ENCODE assay signal across 8 cellular contexts in the genomic region with DNA sequence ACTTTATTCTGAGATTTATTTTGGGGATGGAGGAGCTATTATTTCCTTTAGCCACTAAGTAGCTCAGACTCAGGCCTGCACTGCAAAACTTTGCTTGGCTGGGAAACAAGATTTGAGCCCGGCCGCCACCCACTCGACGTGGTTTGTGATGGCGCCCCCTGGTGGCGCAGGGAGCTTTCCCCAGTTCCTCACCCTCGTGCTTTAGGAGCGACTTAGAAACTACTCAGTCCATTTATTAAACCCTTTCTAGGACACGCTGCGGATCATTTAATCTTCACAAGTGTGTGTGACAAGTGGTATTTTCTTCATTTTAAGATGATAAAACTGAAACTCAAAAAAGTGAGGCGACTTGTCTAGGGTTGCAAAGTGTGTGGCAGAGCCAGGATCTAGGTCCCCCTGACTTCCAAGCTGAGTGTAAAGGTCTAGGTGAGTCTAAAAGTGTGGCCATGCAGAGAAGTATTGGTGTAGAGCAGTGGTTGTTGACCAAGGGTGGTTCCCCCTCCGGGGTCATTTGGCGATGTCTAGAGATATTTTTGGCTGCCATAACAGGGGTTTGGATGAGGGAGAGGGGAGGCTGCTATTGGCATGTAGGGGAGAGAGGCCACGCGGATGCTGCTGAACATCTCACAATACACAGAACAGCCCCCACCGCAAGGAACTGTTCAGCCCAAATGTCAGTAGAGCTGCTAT. TPM values are rescaled to one million over a fixed set of nuclear protein-coding genes. Genes with fewer than 3 reads are reported as not detected.
DNase-seq lines count a peak whose midpoint lies in the region; FAIRE-seq and TF ChIP-seq lines count a peak whose summit lies in the region.

No MANE protein-coding gene starts in this region.

- FAIRE-seq in frontal cortex (lab: Jason Lieb, UNC), result no peak

- peak; percentile 80 for DNase-seq in GM12865 (ENCODE audit: low read depth)
- peak; percentile 42 for DNase-seq in NCI-H2227 treated with DMSO at 0.1 percent for 48 hours (lab: John Stamatoyannopoulos, UW)
- peak; percentile 82 for DNase-seq in activated CD4-positive, alpha-beta T cell treated with anti-CD3 and anti-CD28 coated beads, Interleukin-2, amount 50 U/mL, for 1 hour
- DNase-seq in dermis microvascular lymphatic vessel endothelial cell (ENCODE audit: low read depth in 2 of 2), result peak; percentile 32 to 67
- peak; percentile 72 to 80 for DNase-seq in lung microvascular endothelial cell (ENCODE audit: low read depth in 2 of 2)
- peak; percentile 65 to 66 for DNase-seq in stimulated activated CD8-positive, alpha-beta memory T cell treated with anti-CD3 and anti-CD28 coated beads, Interleukin-15, amount 100 ng/mL, for 48 hours (ENCODE audit: low read depth in 2 of 2)
- no peak for DNase-seq in frontal cortex (ENCODE audit: low spot score in 2 of 2)

- no peak overlapping the region for H3K4me3 ChIP-seq in GM12865 (ENCODE audit: low read depth, low read length)

- no peak overlapping the region for H3K27ac ChIP-seq in 22Rv1

- TF ChIP-seq CTCF in 22Rv1 (IDR thresholded peaks at IDR 0.05) (peak; percentile 97), GM12865 (IDR thresholded peaks at IDR 0.05; ENCODE audit: insufficient read depth, low read depth, low read length, missing control alignments) (peak; percentile 95)

RNA-seq across cellular contexts. Expression of a gene that starts 2.2 kb away (rescaled TPM):
- total RNA-seq in dermis microvascular lymphatic vessel endothelial cell (not detected in 2 replicates), lung microvascular endothelial cell (not detected in 2 replicates), frontal cortex (not detected)

RNA-seq across cellular contexts. Expression of a gene that starts 13.3 kb away (rescaled TPM):
- total RNA-seq in dermis microvascular lymphatic vessel endothelial cell, result 5.0 and 6.3 TPM in 2 replicates
- 2.6 and 3.9 TPM in 2 replicates for total RNA-seq in lung microvascular endothelial cell
- 10.2 TPM for total RNA-seq in frontal cortex

RNA-seq across cellular contexts. Expression of a gene that starts 50.4 kb away (rescaled TPM):
- total RNA-seq in dermis microvascular lymphatic vessel endothelial cell, result 0.13 TPM in 1 of 2 replicates, not detected in the other
- total RNA-seq in lung microvascular endothelial cell, result not detected in 2 replicates
- not detected for total RNA-seq in frontal cortex

Comparison
In these comparisons a context has a peak if more than half of its experiments do, and no peak if none do; other contexts are left out.
1. DNase-seq: peak in GM12865 (single experiment), NCI-H2227 treated with DMSO at 0.1 percent for 48 hours (single experiment), activated CD4-positive, alpha-beta T cell treated with anti-CD3 and anti-CD28 coated beads, Interleukin-2, amount 50 U/mL, for 1 hour (single experiment), dermis microvascular lymphatic vessel endothelial cell (2 of 2), lung microvascular endothelial cell (2 of 2) and stimulated activated CD8-positive, alpha-beta memory T cell treated with anti-CD3 and anti-CD28 coated beads, Interleukin-15, amount 100 ng/mL, for 48 hours (2 of 2); none in frontal cortex (0 of 2).